In genomic region chr4:85050736-85051135, GRCh38 we compare ENCODE assay signal across 24 cellular contexts.
"Had no signal": no experiment of that assay in that cellular context is flagged by ENCODE, and none has a peak within 500 bp of the region (broad histone marks: within the 10 kb centered on the region; RNA-seq: fewer than 3 reads in every experiment).

No MANE protein-coding gene starts in this region.

- FAIRE-seq: bronchial epithelial cell had no signal

- H3K27ac Mint-ChIP-seq: activated CD4-positive, alpha-beta T cell treated with anti-CD3 and anti-CD28 coated beads for 36 hours; activated naive CD8-positive, alpha-beta T cell; natural killer cell treated with Interleukin-12 subunit alpha and Interleukin-12 subunit beta and Interleukin-15 and Interleukin-18, amount 100 ng/mL, for 72 hours had no signal

- H3K27me3 ChIP-seq: esophagus muscularis mucosa, left lung, spleen, suprapubic skin, tibial artery, upper lobe of right lung had no signal

- H3K36me3 ChIP-seq: esophagus muscularis mucosa, left lung, lower lobe of right lung, spleen, suprapubic skin, tibial artery, upper lobe of right lung had no signal

- H3K36me3 Mint-ChIP-seq: activated naive CD8-positive, alpha-beta T cell; natural killer cell treated with Interleukin-12 subunit alpha and Interleukin-12 subunit beta and Interleukin-15 and Interleukin-18, amount 100 ng/mL, for 72 hours had no signal

- ATAC-seq: activated CD4-positive, alpha-beta T cell treated with anti-CD3 and anti-CD28 coated beads for 36 hours; foreskin keratinocyte; left lung; lower lobe of right lung; mucosa of descending colon; natural killer cell treated with Interleukin-12 subunit alpha and Interleukin-12 subunit beta and Interleukin-15 and Interleukin-18, amount 100 ng/mL, for 72 hours; right cardiac atrium; upper lobe of right lung had no signal

- H3K9me3 ChIP-seq: lower lobe of right lung, mucosa of descending colon, suprapubic skin, tibial artery, upper lobe of right lung had no signal

- H3K4me3 ChIP-seq: esophagus muscularis mucosa, left lung, lower lobe of right lung, mucosa of descending colon, spleen, suprapubic skin, tibial artery, upper lobe of right lung had no signal

- H3K27ac ChIP-seq: esophagus muscularis mucosa, foreskin keratinocyte, left lung, lower lobe of right lung, spleen, suprapubic skin, tibial artery, upper lobe of right lung had no signal

- H3K27me3 Mint-ChIP-seq: activated CD4-positive, alpha-beta T cell treated with anti-CD3 and anti-CD28 coated beads for 36 hours; activated naive CD8-positive, alpha-beta T cell; central memory CD8-positive, alpha-beta T cell; natural killer cell treated with Interleukin-12 subunit alpha and Interleukin-12 subunit beta and Interleukin-15 and Interleukin-18, amount 100 ng/mL, for 72 hours had no signal

- H3K4me1 Mint-ChIP-seq: activated CD4-positive, alpha-beta T cell treated with anti-CD3 and anti-CD28 coated beads for 36 hours; central memory CD8-positive, alpha-beta T cell had no signal

- DNase-seq: activated CD4-positive, alpha-beta T cell treated with anti-CD3 and anti-CD28 coated beads for 36 hours; activated CD4-positive, CD25-positive, alpha-beta regulatory T cell; activated effector memory CD4-positive, alpha-beta T cell treated with Interleukin-2 at 50 U/mL for 16 hours; activated naive CD4-positive, alpha-beta T cell treated with Interleukin-2 at 50 U/mL for 16 hours; anterior cingulate cortex; dermis blood vessel endothelial cell; effector CD4-positive, alpha-beta T cell; foreskin keratinocyte; kidney glomerular epithelial cell; left lung; lower lobe of right lung; mesendoderm; mucosa of descending colon; right cardiac atrium; spleen; stimulated activated naive CD4-positive, alpha-beta T cell; tibial artery; upper lobe of right lung had no signal

- H3K4me3 Mint-ChIP-seq: activated CD4-positive, alpha-beta T cell treated with anti-CD3 and anti-CD28 coated beads for 36 hours; activated naive CD8-positive, alpha-beta T cell; central memory CD8-positive, alpha-beta T cell; natural killer cell treated with Interleukin-12 subunit alpha and Interleukin-12 subunit beta and Interleukin-15 and Interleukin-18, amount 100 ng/mL, for 72 hours had no signal

- H3K4me1 ChIP-seq: esophagus muscularis mucosa, foreskin keratinocyte, left lung, lower lobe of right lung, spleen, suprapubic skin, tibial artery, upper lobe of right lung had no signal
